1 cellular context compared by ENCODE assay signal in the genomic region with DNA sequence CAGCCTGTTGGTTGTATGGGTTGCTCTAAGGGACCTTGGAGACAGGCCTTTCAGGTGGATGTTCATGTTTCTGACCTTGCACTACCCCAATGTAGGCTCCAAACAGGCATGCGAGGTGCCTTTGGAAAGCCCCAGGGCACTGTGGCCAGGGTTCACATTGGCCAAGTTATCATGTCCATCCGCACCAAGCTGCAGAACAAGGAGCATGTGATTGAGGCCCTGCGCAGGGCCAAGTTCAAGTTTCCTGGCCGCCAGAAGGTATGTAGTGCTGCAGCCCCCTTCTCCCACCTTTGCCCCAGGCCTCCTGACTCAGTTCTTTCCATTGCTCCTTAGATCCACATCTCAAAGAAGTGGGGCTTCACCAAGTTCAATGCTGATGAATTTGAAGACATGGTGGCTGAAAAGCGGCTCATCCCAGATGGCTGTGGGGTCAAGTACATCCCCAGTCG.
TF ChIP-seq lines count a peak whose summit lies in the region.

No MANE protein-coding gene starts in this region.

TF ChIP-seq in HepG2, 621 proteins besides CTCF, POLR2A, EP300 and RAD21:
- peak; percentile 31; the same call in 1 of the 2 replicates for TF ChIP-seq RBFOX2 (IDR thresholded peaks at IDR 0.05; ENCODE audit: low read depth, low read length)
TF ChIP-seq in HepG2: peak in this region for 1; not testable (repeated sequence) for 620.
